ENCODE assay signal across 27 cellular contexts in genomic region chrX:10216208-10216607, GRCh38. TPM values are rescaled to one million over a fixed set of nuclear protein-coding genes. Genes with fewer than 3 reads are reported as not detected.
"Had no signal": no experiment of that assay in that cellular context is flagged by ENCODE, and none has a peak within 500 bp of the region (broad histone marks: within the 10 kb centered on the region; RNA-seq: fewer than 3 reads in every experiment).

No MANE protein-coding gene starts in this region.

- DNase-seq: hypothalamus; immature natural killer cell; kidney; left colon; left ventricle myocardium inferior; midbrain; mucosa of descending colon; naive thymus-derived CD4-positive, alpha-beta T cell; ovary; posterior cingulate gyrus; retina; right cardiac atrium; stimulated activated CD4-positive, alpha-beta T cell treated with anti-CD3 and anti-CD28 coated beads, Interleukin-12 subunit alpha, Interleukin-12 subunit beta, amount 100 ng/mL, for 4 hours; stimulated activated CD4-positive, alpha-beta T cell treated with anti-CD3 and anti-CD28 coated beads, Interleukin-15, amount 100 ng/mL, for 24 hours; stimulated activated CD4-positive, alpha-beta T cell treated with anti-CD3 and anti-CD28 coated beads, Interleukin-2, amount 100 ng/mL, for 24 hours; stimulated activated CD4-positive, alpha-beta T cell treated with anti-CD3 and anti-CD28 coated beads, Interleukin-4, amount 100 ng/mL, for 1 hour; stimulated activated naive B cell treated with anti-CD40 and anti-IgM and Interleukin-4, amounts not matched to agents 10 μg/mL and 1 μg/mL and 100 μg/mL, for 72 hours; tibial artery had no signal

- H3K27me3 ChIP-seq: ovary, suprapubic skin, tibial artery, vagina had no signal

- H3K27ac Mint-ChIP-seq: immature natural killer cell; memory B cell; naive thymus-derived CD4-positive, alpha-beta T cell; natural killer cell treated with Interleukin-12 subunit alpha and Interleukin-12 subunit beta and Interleukin-15 and Interleukin-18, amount 100 ng/mL, for 72 hours; stimulated activated naive B cell treated with anti-CD40 and anti-IgM and Interleukin-4, amounts not matched to agents 10 μg/mL and 1 μg/mL and 100 μg/mL, for 72 hours; stimulated activated naive CD8-positive, alpha-beta T cell treated with anti-CD3 and anti-CD28 coated beads, Interleukin-15, Interleukin-2, amounts not matched to agents 100 ng/mL and 50 ng/mL, for 24 hours had no signal

- H3K27ac ChIP-seq: left ventricle myocardium inferior, ovary, prostate gland, skin epidermis, suprapubic skin, thoracic aorta, tibial artery, vagina had no signal

- ATAC-seq: left colon; mucosa of descending colon; naive thymus-derived CD4-positive, alpha-beta T cell; natural killer cell treated with Interleukin-12 subunit alpha and Interleukin-12 subunit beta and Interleukin-15 and Interleukin-18, amount 100 ng/mL, for 72 hours; right cardiac atrium; sciatic nerve; stimulated activated naive B cell treated with anti-CD40 and anti-IgM and Interleukin-4, amounts not matched to agents 10 μg/mL and 1 μg/mL and 100 μg/mL, for 72 hours had no signal

- H3K36me3 Mint-ChIP-seq: immature natural killer cell; naive thymus-derived CD4-positive, alpha-beta T cell; natural killer cell treated with Interleukin-12 subunit alpha and Interleukin-12 subunit beta and Interleukin-15 and Interleukin-18, amount 100 ng/mL, for 72 hours had no signal

- H3K4me3 Mint-ChIP-seq: immature natural killer cell; memory B cell; naive thymus-derived CD4-positive, alpha-beta T cell; natural killer cell treated with Interleukin-12 subunit alpha and Interleukin-12 subunit beta and Interleukin-15 and Interleukin-18, amount 100 ng/mL, for 72 hours; stimulated activated naive B cell treated with anti-CD40 and anti-IgM and Interleukin-4, amounts not matched to agents 10 μg/mL and 1 μg/mL and 100 μg/mL, for 72 hours; stimulated activated naive CD8-positive, alpha-beta T cell treated with anti-CD3 and anti-CD28 coated beads, Interleukin-15, Interleukin-2, amounts not matched to agents 100 ng/mL and 50 ng/mL, for 24 hours had no signal

- H3K4me3 ChIP-seq: left ventricle myocardium inferior, mucosa of descending colon, ovary, prostate gland, skin epidermis, suprapubic skin, thoracic aorta, tibial artery, vagina had no signal

- H3K36me3 ChIP-seq: left ventricle myocardium inferior, ovary, prostate gland, suprapubic skin, thoracic aorta, tibial artery, vagina had no signal

- H3K27me3 Mint-ChIP-seq: memory B cell; naive thymus-derived CD4-positive, alpha-beta T cell; natural killer cell treated with Interleukin-12 subunit alpha and Interleukin-12 subunit beta and Interleukin-15 and Interleukin-18, amount 100 ng/mL, for 72 hours; stimulated activated naive B cell treated with anti-CD40 and anti-IgM and Interleukin-4, amounts not matched to agents 10 μg/mL and 1 μg/mL and 100 μg/mL, for 72 hours; stimulated activated naive CD8-positive, alpha-beta T cell treated with anti-CD3 and anti-CD28 coated beads, Interleukin-15, Interleukin-2, amounts not matched to agents 100 ng/mL and 50 ng/mL, for 24 hours had no signal

- H3K4me1 ChIP-seq: prostate gland, suprapubic skin, tibial artery, vagina had no signal

- H3K9me3 Mint-ChIP-seq: immature natural killer cell; memory B cell; naive thymus-derived CD4-positive, alpha-beta T cell; natural killer cell treated with Interleukin-12 subunit alpha and Interleukin-12 subunit beta and Interleukin-15 and Interleukin-18, amount 100 ng/mL, for 72 hours; stimulated activated naive B cell treated with anti-CD40 and anti-IgM and Interleukin-4, amounts not matched to agents 10 μg/mL and 1 μg/mL and 100 μg/mL, for 72 hours; stimulated activated naive CD8-positive, alpha-beta T cell treated with anti-CD3 and anti-CD28 coated beads, Interleukin-15, Interleukin-2, amounts not matched to agents 100 ng/mL and 50 ng/mL, for 24 hours had no signal

- H3K4me1 Mint-ChIP-seq: naive thymus-derived CD4-positive, alpha-beta T cell had no signal

- H3K9me3 ChIP-seq: left ventricle myocardium inferior, mucosa of descending colon, ovary, prostate gland, suprapubic skin, thoracic aorta, tibial artery, vagina had no signal

RNA-seq across cellular contexts. Expression of gene CLCN4, which starts 59.4 kb away (rescaled TPM):
- total RNA-seq: natural killer cell treated with Interleukin-12 subunit alpha and Interleukin-12 subunit beta and Interleukin-15 and Interleukin-18, amount 100 ng/mL, for 72 hours had no signal
